Comparison of ENCODE assay signal across 8 cellular contexts in genomic region chr19:43780706-43781525, GRCh38. TPM values are rescaled to one million over a fixed set of nuclear protein-coding genes. Genes with fewer than 3 reads are reported as not detected.
DNase-seq lines count a peak whose midpoint lies in the region; ATAC-seq, FAIRE-seq and TF ChIP-seq lines count a peak whose summit lies in the region.

Gene KCNN4 (minus strand): TSS chr19:43780973. CDS start chr19:43780861, 112 bp downstream.

- peaks cover 74% of the 10 kb centered on the region for H3K4me1 Mint-ChIP-seq in activated CD4-positive, alpha-beta T cell treated with anti-CD3 and anti-CD28 coated beads, Interleukin-2, amount 10 ng/mL, durations not matched to agents 24 days and 14 days

- FAIRE-seq in GM12892 (lab: Jason Lieb, UNC) (peak; percentile 56), endothelial cell of umbilical vein (lab: Jason Lieb, UNC) (no peak)

- peak within 1 kb of the TSS; percentile 87 for H3K27ac Mint-ChIP-seq in activated CD4-positive, alpha-beta T cell treated with anti-CD3 and anti-CD28 coated beads, Interleukin-2, amount 10 ng/mL, durations not matched to agents 24 days and 14 days

- dilution Hi-C loops in endothelial cell of umbilical vein (cut with MboI; ENCODE audit: extremely low pct_ligation_motif_present, low sequenced_read_pairs), result no loop called here

- intact Hi-C loops in activated CD4-positive, alpha-beta T cell treated with anti-CD3 and anti-CD28 coated beads, Interleukin-2, amount 10 ng/mL, durations not matched to agents 24 days and 14 days (cut with micrococcal nuclease), result loop anchor here (1.0 to 5.0 kb wide), 4 partner anchors 16 to 254 kb away; partner anchors contain the start of genes ETHE1 and SMG9
- intact Hi-C loops in endothelial cell of umbilical vein (cut with micrococcal nuclease), result no loop called here

- no peak for TF ChIP-seq CTCF in endothelial cell of umbilical vein (IDR thresholded peaks at IDR 0.05; ENCODE audit: extremely low read depth in 1 of 2, insufficient read depth in 1 of 2, low read depth in 1 of 2, low read length in 2 of 2)

- POLR2A ChIA-PET in endothelial cell of umbilical vein (lab: Charles Lee), result no interaction called here

- peak; percentile 82 for TF ChIP-seq POLR2A in GM12892 (IDR thresholded peaks at IDR 0.05; ENCODE audit: low read depth, low read length)
- no peak for TF ChIP-seq POLR2A in endothelial cell of umbilical vein (IDR thresholded peaks at IDR 0.05; ENCODE audit: low read depth, low read length)

- H2AFZ ChIP-seq in endothelial cell of umbilical vein (ENCODE audit: low read depth, low read length), result peak within 1 kb of the TSS; percentile 10

- DNase-seq in GM12892 (ENCODE audit: insufficient read length), result peak; percentile 70
- peak; percentile 60 to 64 for DNase-seq in Kasumi-1 (lab: John Stamatoyannopoulos, UW)
- peak; percentile 87 for DNase-seq in activated CD4-positive, alpha-beta T cell treated with anti-CD3 and anti-CD28 coated beads, Interleukin-2, amount 10 ng/mL, durations not matched to agents 24 days and 14 days
- no peak for DNase-seq in endothelial cell of umbilical vein (ENCODE audit: low read depth, low spot score)
- DNase-seq in stimulated activated CD4-positive, alpha-beta T cell treated with anti-CD3 and anti-CD28 coated beads, Interleukin-15, amount 100 ng/mL, for 24 hours, result peak; percentile 87
- no peak for DNase-seq in NCI-H2227 (lab: John Stamatoyannopoulos, UW; ENCODE audit: unreplicated experiment)
- DNase-seq in effector CD8-positive, alpha-beta T cell (lab: John Stamatoyannopoulos, UW), result no peak

- H3K4me3 Mint-ChIP-seq in activated CD4-positive, alpha-beta T cell treated with anti-CD3 and anti-CD28 coated beads, Interleukin-2, amount 10 ng/mL, durations not matched to agents 24 days and 14 days, result peak within 1 kb of the TSS; percentile 85

- peaks cover 41% of the 10 kb centered on the region for H3K36me3 Mint-ChIP-seq in activated CD4-positive, alpha-beta T cell treated with anti-CD3 and anti-CD28 coated beads, Interleukin-2, amount 10 ng/mL, durations not matched to agents 24 days and 14 days (ENCODE audit: low read depth)

- no peaks in the 10 kb centered on the region for H3K9me3 ChIP-seq in endothelial cell of umbilical vein (replicated peaks; ENCODE audit: control insufficient read depth, insufficient read depth, low read length)

- H4K20me1 ChIP-seq in endothelial cell of umbilical vein (replicated peaks; ENCODE audit: control insufficient read depth, extremely low read depth, insufficient read depth, low read length), result no peaks in the 10 kb centered on the region

- no peak for ATAC-seq in GM21381 (IDR thresholded peaks at IDR 0.05; ENCODE audit: unreplicated experiment)

- H3K27ac ChIP-seq in endothelial cell of umbilical vein (ENCODE audit: insufficient read depth, low read depth, low read length), result no peak within 1 kb of the TSS

- H3K36me3 ChIP-seq in endothelial cell of umbilical vein (ENCODE audit: control insufficient read depth in 2 of 2, extremely low read depth in 1 of 2, insufficient read depth in 2 of 2, low read length in 2 of 2), result no peaks in the 10 kb centered on the region

- no peak within 1 kb of the TSS for H3K4me3 ChIP-seq in endothelial cell of umbilical vein (replicated peaks in 1 of 3; ENCODE audit: insufficient read depth in 1 of 3, low read depth in 1 of 3, low read length in 3 of 3)

- no peaks in the 10 kb centered on the region for H3K27me3 ChIP-seq in endothelial cell of umbilical vein (ENCODE audit: control insufficient read depth in 2 of 2, insufficient read depth in 2 of 2, low read length in 2 of 2)

- peaks cover 30% of the 10 kb centered on the region for H3K4me1 ChIP-seq in endothelial cell of umbilical vein (ENCODE audit: control insufficient read depth, extremely low read depth, insufficient read depth, low read length)

- CTCF ChIA-PET in endothelial cell of umbilical vein (lab: Charles Lee), result interaction anchor here (1.1 to 1.3 kb wide), 2 partner anchors 29 to 36 kb away, joined by 3 to 4 read pairs; no protein-coding TSS in a partner anchor

- no peak within 1 kb of the TSS for H3K4me2 ChIP-seq in endothelial cell of umbilical vein (ENCODE audit: insufficient read depth, low read length)

- H3K27me3 Mint-ChIP-seq in activated CD4-positive, alpha-beta T cell treated with anti-CD3 and anti-CD28 coated beads, Interleukin-2, amount 10 ng/mL, durations not matched to agents 24 days and 14 days, result no peaks in the 10 kb centered on the region

- no peaks in the 10 kb centered on the region for H3K79me2 ChIP-seq in endothelial cell of umbilical vein (ENCODE audit: control insufficient read depth, insufficient read depth, low read length)

- no peak within 1 kb of the TSS for H3K9ac ChIP-seq in endothelial cell of umbilical vein (replicated peaks; ENCODE audit: extremely low read depth, insufficient read depth, low read length)

- peaks cover 3% of the 10 kb centered on the region for H3K9me3 Mint-ChIP-seq in activated CD4-positive, alpha-beta T cell treated with anti-CD3 and anti-CD28 coated beads, Interleukin-2, amount 10 ng/mL, durations not matched to agents 24 days and 14 days

- BruUV-seq in endothelial cell of umbilical vein (replicated peaks; lab: Mats Ljungman, UMichigan), result no TSS peak

- H3K9me1 ChIP-seq in endothelial cell of umbilical vein (replicated peaks; ENCODE audit: control insufficient read depth, extremely low read depth, insufficient read depth, low read length), result no peaks in the 10 kb centered on the region

TF ChIP-seq in endothelial cell of umbilical vein, 7 proteins besides CTCF, POLR2A, EP300 and RAD21:
- TF ChIP-seq GATA2 (IDR thresholded peaks at IDR 0.05; ENCODE audit: insufficient read depth, insufficient read length, low read depth, low read length), result no peak
TF ChIP-seq in endothelial cell of umbilical vein: peak in this region for 0.

RNA-seq across cellular contexts. Expression of gene KCNN4, which starts in this region (rescaled TPM):
- 41.1 TPM for polyA plus RNA-seq in GM12892 (2012; ENCODE audit: missing spikeins)
- 165 and 172 TPM in 2 replicates for total RNA-seq in activated CD4-positive, alpha-beta T cell treated with anti-CD3 and anti-CD28 coated beads, Interleukin-2, amount 10 ng/mL, durations not matched to agents 24 days and 14 days
- 0.35 TPM in 1 of 2 replicates, not detected in the other for total RNA-seq in endothelial cell of umbilical vein
- polyA plus RNA-seq in endothelial cell of umbilical vein, result 0.27 and 0.29 TPM in 2 replicates
- polyA plus RNA-seq in endothelial cell of umbilical vein (2011; cell fraction: cytosol; rRNA removed), result 0.14 and 0.16 TPM in 2 replicates
- 0.22 and 0.76 TPM in 2 replicates for polyA plus RNA-seq in endothelial cell of umbilical vein (2011; cell fraction: nucleus; rRNA removed)
- polyA plus RNA-seq in endothelial cell of umbilical vein (2012), result 0.26 TPM in 1 of 2 replicates, not detected in the other
- 0.41 and 0.42 TPM in 2 replicates for polyA minus RNA-seq in endothelial cell of umbilical vein
- polyA minus RNA-seq in endothelial cell of umbilical vein (2011; cell fraction: cytosol; rRNA and poly(A)+ RNA removed), result 26.3 TPM
- not detected in 2 replicates for polyA minus RNA-seq in endothelial cell of umbilical vein (2011; cell fraction: nucleus; rRNA and poly(A)+ RNA removed)

Comparison
In these comparisons a context has a peak if more than half of its experiments do, and no peak if none do; other contexts are left out.
1. RNA of gene KCNN4 (total RNA-seq): 165 to 172 TPM in activated CD4-positive, alpha-beta T cell treated with anti-CD3 and anti-CD28 coated beads, Interleukin-2, amount 10 ng/mL, durations not matched to agents 24 days and 14 days; 0.35 TPM in endothelial cell of umbilical vein; every median in the first group is over 100 times any median in the second.
2. DNase-seq: peak in GM12892 (single experiment), Kasumi-1 (2 of 2), activated CD4-positive, alpha-beta T cell treated with anti-CD3 and anti-CD28 coated beads, Interleukin-2, amount 10 ng/mL, durations not matched to agents 24 days and 14 days (single experiment) and stimulated activated CD4-positive, alpha-beta T cell treated with anti-CD3 and anti-CD28 coated beads, Interleukin-15, amount 100 ng/mL, for 24 hours (single experiment); none in endothelial cell of umbilical vein (single experiment), NCI-H2227 (single experiment) and effector CD8-positive, alpha-beta T cell (single experiment).